17 cellular contexts compared by ENCODE assay signal in genomic region chr10:21825345-21825744, GRCh38.
DNase-seq lines count a peak whose midpoint lies in the region; ATAC-seq and TF ChIP-seq lines count a peak whose summit lies in the region.
"Had no signal": no experiment of that assay in that cellular context is flagged by ENCODE, and none has a peak within 500 bp of the region (broad histone marks: within the 10 kb centered on the region; RNA-seq: fewer than 3 reads in every experiment).

No MANE protein-coding gene starts in this region.

- POLR2A ChIA-PET in HEK293 (lab: Yijun Ruan, JAX) = no interaction called here

- H3K9me3 ChIP-seq in GM23248 (ENCODE audit: low read depth) (peaks cover 9% of the 10 kb centered on the region), HEK293 (ENCODE audit: control insufficient read depth, insufficient read depth, low read depth, low read length) (no peaks in the 10 kb centered on the region), transverse colon (peaks cover 30 to 34% of the 10 kb centered on the region in 2 donors)

- peaks cover 13% of the 10 kb centered on the region for H3K36me3 ChIP-seq in GM23248 (ENCODE audit: low read depth)
- no peaks in the 10 kb centered on the region; a peak in 1 of 3 replicates for H3K36me3 ChIP-seq in HEK293 (ENCODE audit: control insufficient read depth in 2 of 2, insufficient read depth in 1 of 2, low read length in 2 of 2)
- peaks cover 0 to 7% (median 0%) of the 10 kb centered on the region in 4 donors for H3K36me3 ChIP-seq in transverse colon

- no peak for ATAC-seq in GM21576 (IDR thresholded peaks at IDR 0.05; ENCODE audit: unreplicated experiment)
- ATAC-seq: GM23338, HCT116 had no signal

- no peaks in the 10 kb centered on the region for H3K27me3 Mint-ChIP-seq in endothelial cell (ENCODE audit: unreplicated experiment)
- H3K27me3 Mint-ChIP-seq: CD4-positive, alpha-beta memory T cell had no signal

- in situ Hi-C loops in GM23248 (cut with MboI) (no loop called here), transverse colon (cut with MboI; ENCODE audit: low pct_ligation_motif_present in 1 of 4, low pct_unique_long_range_greater_than_20kb in 1 of 4, low sequenced_read_pairs in 3 of 4) (no loop called here)

- H3K4me1 Mint-ChIP-seq in endothelial cell (ENCODE audit: unreplicated experiment) = no peaks in the 10 kb centered on the region
- H3K4me1 Mint-ChIP-seq: CD4-positive, alpha-beta memory T cell; GM23338; H9 had no signal

- CTCF ChIA-PET in HEK293 (lab: Yijun Ruan, JAX) = no interaction called here

- H3F3A ChIP-seq in GM23248 (ENCODE audit: insufficient read depth) = no peaks in the 10 kb centered on the region

- H3K4me1 ChIP-seq in GM23248 (ENCODE audit: insufficient read depth) = no peaks in the 10 kb centered on the region
- no peaks in the 10 kb centered on the region for H3K4me1 ChIP-seq in HEK293 (ENCODE audit: control insufficient read depth, insufficient read depth, low read length)
- H3K4me1 ChIP-seq in transverse colon = no peaks in the 10 kb centered on the region

- peaks cover 40% of the 10 kb centered on the region for H3K36me3 Mint-ChIP-seq in endothelial cell (ENCODE audit: low read depth, unreplicated experiment)

- intact Hi-C loops in transverse colon (cut with DNase I; ENCODE audit: low total_unique reads) = no loop called here

- H3K4me3 Mint-ChIP-seq in endothelial cell (ENCODE audit: unreplicated experiment) = peak overlapping the region; percentile 56
- H3K4me3 Mint-ChIP-seq: CD4-positive, alpha-beta memory T cell; GM23338; H9; HFFc6 had no signal

- H3K9ac ChIP-seq in GM23248 = no peak overlapping the region

- 95 to 99% methylated on average over 3 of the region's 3 CpGs for WGBS in GM23248 (ENCODE audit: low coverage in 1 of 2, low lambda C conversion rate in 2 of 2, missing lambda C conversion rate in 2 of 2), 2 experiments
- WGBS in transverse colon (ENCODE audit: low coverage in 1 of 2), 2 donors = 88 to 100% methylated on average over 3 of the region's 3 CpGs

- peaks cover 14% of the 10 kb centered on the region for H3K9me3 Mint-ChIP-seq in endothelial cell (ENCODE audit: unreplicated experiment)

- H2AFZ ChIP-seq in GM23248 = no peak overlapping the region
- H2AFZ ChIP-seq: GM23338 had no signal

- H3K4me3 ChIP-seq in GM23248 (no peak overlapping the region), HEK293 (ENCODE audit: low read depth, low read length) (no peak overlapping the region), transverse colon (no peak overlapping the region)
- H3K4me3 ChIP-seq: GM23338 had no signal

- TF ChIP-seq POLR2A in transverse colon (IDR thresholded peaks at IDR 0.05) = no peak

- H3K27me3 ChIP-seq in GM23248 (replicated peaks; ENCODE audit: insufficient read depth) = no peaks in the 10 kb centered on the region
- H3K27me3 ChIP-seq in transverse colon = no peaks in the 10 kb centered on the region

- no peaks in the 10 kb centered on the region for H3K9me2 ChIP-seq in GM23248 (ENCODE audit: insufficient read depth)

- no peak for TF ChIP-seq CTCF in HEK293 (tag by site-specific recombination; IDR thresholded peaks at IDR 0.05)
- TF ChIP-seq CTCF in endothelial cell (IDR thresholded peaks at IDR 0.05; ENCODE audit: unreplicated experiment) = no peak
- TF ChIP-seq CTCF in transverse colon (IDR thresholded peaks at IDR 0.05) = no peak

- no peaks in the 10 kb centered on the region for H4K20me1 ChIP-seq in GM23248 (ENCODE audit: insufficient read depth)

- H3K27ac Mint-ChIP-seq in endothelial cell (ENCODE audit: unreplicated experiment) = no peak overlapping the region
- H3K27ac Mint-ChIP-seq: GM23338, H9, HFFc6 had no signal

- H3K4me2 ChIP-seq in GM23248 (ENCODE audit: unreplicated experiment) = no peak overlapping the region
- H3K4me2 ChIP-seq: GM23338 had no signal

- H3K27ac ChIP-seq in GM23248 = no peak overlapping the region
- no peak overlapping the region for H3K27ac ChIP-seq in HEK293 (ENCODE audit: extremely low read depth, low read depth, low read length)
- no peak overlapping the region for H3K27ac ChIP-seq in transverse colon

- DNase-seq in GM23248 = peak; percentile 2
- DNase-seq in amniotic epithelial cell (ENCODE audit: low read depth) = peak; percentile 22
- DNase-seq in endothelial cell (ENCODE audit: low spot score) = no peak
- no peak for DNase-seq in transverse colon
- DNase-seq: C1 segment of cervical spinal cord; Calu3; CD4-positive, alpha-beta memory T cell; COR-L47; DMS79; EL; GDM1; H9; HFFc6 had no signal

- no peak for TF ChIP-seq EP300 in transverse colon (IDR thresholded peaks at IDR 0.05; ENCODE audit: low read depth)

- no peaks in the 10 kb centered on the region for H3K79me2 ChIP-seq in GM23248 (ENCODE audit: insufficient read depth)

TF ChIP-seq in HEK293, 187 proteins besides CTCF, POLR2A, EP300 and RAD21:
- TF ChIP-seq AEBP2 (tag by site-specific recombination; IDR thresholded peaks at IDR 0.05; ENCODE audit: borderline replicate concordance) = no peak
- TF ChIP-seq ZFHX2 (tag by site-specific recombination; conservative IDR thresholded peaks at IDR 0.05) = no peak
- TF ChIP-seq ZNF140 (tag by site-specific recombination; IDR thresholded peaks at IDR 0.05) = peak; percentile 93

Comparison
In these comparisons a context has a peak if more than half of its experiments do, and no peak if none do; other contexts are left out.
1. DNase-seq: peak in GM23248 (single experiment) and amniotic epithelial cell (single experiment); none in endothelial cell (single experiment) and transverse colon (single experiment).